9 cellular contexts compared by ENCODE assay signal in genomic region chr11:315516-315994, GRCh38. TPM values are rescaled to one million over a fixed set of nuclear protein-coding genes. Genes with fewer than 3 reads are reported as not detected.
DNase-seq lines count a peak whose midpoint lies in the region; TF ChIP-seq lines count a peak whose summit lies in the region.
"Had no signal": no experiment of that assay in that cellular context is flagged by ENCODE, and none has a peak within 500 bp of the region (broad histone marks: within the 10 kb centered on the region; RNA-seq: fewer than 3 reads in every experiment).

No MANE protein-coding gene starts in this region.

- H2AFZ ChIP-seq in neuron (ENCODE audit: low read depth, low read length): no peak overlapping the region

- H3K36me3 ChIP-seq in BJ (ENCODE audit: control insufficient read depth, insufficient read depth, low read length) (0 out of 2 replicates have a peak, but pooled peaks cover 2% of the 10 kb centered on the region), esophagus (ENCODE audit: control insufficient read depth in 2 of 2, insufficient read depth in 2 of 2, low read length in 1 of 2) (no peaks in the 10 kb centered on the region), neuron (ENCODE audit: insufficient read depth, low read length) (no peaks in the 10 kb centered on the region)

- no peak for TF ChIP-seq POLR2A in NB4 (IDR thresholded peaks at IDR 0.05; ENCODE audit: extremely low read depth, insufficient read length)

- no peak for TF ChIP-seq CTCF in BJ (IDR thresholded peaks at IDR 0.05; ENCODE audit: insufficient read depth, low read depth, low read length)
- no peak for TF ChIP-seq CTCF in NB4 (IDR thresholded peaks at IDR 0.05; ENCODE audit: low read depth, low read length)
- no peak for TF ChIP-seq CTCF in GM10266 (IDR thresholded peaks at IDR 0.05; ENCODE audit: control insufficient read depth, insufficient read depth, low read depth, missing control alignments)

- H3K27me3 ChIP-seq in BJ (ENCODE audit: control insufficient read depth, insufficient read depth, low read length) (no peaks in the 10 kb centered on the region), esophagus (ENCODE audit: control insufficient read depth in 1 of 2, insufficient read depth in 2 of 2, low read length in 2 of 2) (no peaks in the 10 kb centered on the region), neuron (ENCODE audit: insufficient read depth, low read length) (no peaks in the 10 kb centered on the region)

- 23 to 29% methylated on average over 29 to 32 of the region's 32 CpGs for WGBS in esophagus, 2 donors

- no peak for DNase-seq in BJ (ENCODE audit: low read depth)
- DNase-seq in NB4 (ENCODE audit: low read depth): no peak
- DNase-seq in NCI-H1694 treated with DMSO at 0.1 percent for 48 hours (lab: John Stamatoyannopoulos, UW): no peak
- no peak for DNase-seq in NCI-H2029 (lab: John Stamatoyannopoulos, UW)
- no peak for DNase-seq in GM10266 (ENCODE audit: extremely low spot score)
- DNase-seq in activated CD8-positive, alpha-beta memory T cell treated with anti-CD3 and anti-CD28 coated beads, Interleukin-2, amount 50 U/mL, for 4 hours: no peak

- POLR2A ChIA-PET in BJ (lab: Charles Lee): no interaction called here

- H3K9me3 ChIP-seq in esophagus (ENCODE audit: control insufficient read depth in 2 of 2, insufficient read depth in 1 of 2, low read depth in 1 of 2, low read length in 1 of 2) (no peaks in the 10 kb centered on the region), neuron (ENCODE audit: low read length) (no peaks in the 10 kb centered on the region)

- H3K4me1 ChIP-seq in esophagus (ENCODE audit: control insufficient read depth in 2 of 2, insufficient read depth in 2 of 2, low read length in 1 of 2) (peaks cover 0 to 6% of the 10 kb centered on the region in 2 donors), neuron (ENCODE audit: insufficient read depth, low read length) (peaks cover 38% of the 10 kb centered on the region)

- H3K4me3 ChIP-seq in BJ (ENCODE audit: low read depth, low read length): peak overlapping the region; percentile 47
- peak overlapping the region; percentile 73 for H3K4me3 ChIP-seq in NB4 (ENCODE audit: low read depth, low read length)
- peak overlapping the region; percentile 47 to 49 for H3K4me3 ChIP-seq in esophagus (ENCODE audit: low read depth in 1 of 2, low read length in 2 of 2)
- H3K4me3 ChIP-seq in neuron (ENCODE audit: low read length): peak overlapping the region; percentile 37

- CTCF ChIA-PET in BJ (lab: Yijun Ruan, JAX): interaction anchor here (0.7 to 2.2 kb wide), 5 partner anchors 11 to 81 kb away, joined by 3 to 12 read pairs (median 3); no protein-coding TSS in a partner anchor

- peak overlapping the region; percentile 52 to 78 for H3K27ac ChIP-seq in esophagus (ENCODE audit: low read depth in 2 of 2, low read length in 1 of 2)

RNA-seq across cellular contexts. Expression of gene IFITM1, which starts 1.7 kb away (rescaled TPM):
- polyA plus RNA-seq in BJ (2011; rRNA removed): 566 and 660 TPM in 2 replicates
- polyA minus RNA-seq in BJ (2011; rRNA and poly(A)+ RNA removed): 362 and 693 TPM in 2 replicates
- polyA plus RNA-seq in esophagus: 100 to 1,000 TPM in 1 of 2 donors, 10 to 100 TPM in 1; 48.2 to 112 TPM

RNA-seq across cellular contexts. Expression of gene IFITM3, which starts 5.1 kb away (rescaled TPM):
- polyA plus RNA-seq in BJ (2011; rRNA removed) (989 and 1,538 TPM in 2 replicates), esophagus (100 to 1,000 TPM; 243 to 450 TPM)
- 1,405 and 1,742 TPM in 2 replicates for polyA minus RNA-seq in BJ (2011; rRNA and poly(A)+ RNA removed)
- polyA plus RNA-seq: neural cell had no signal

RNA-seq across cellular contexts. Expression of gene IFITM2, which starts 7.9 kb away (rescaled TPM):
- polyA plus RNA-seq in BJ (2011; rRNA removed): 456 and 813 TPM in 2 replicates
- polyA minus RNA-seq in BJ (2011; rRNA and poly(A)+ RNA removed): 396 and 464 TPM in 2 replicates
- polyA plus RNA-seq in esophagus: 100 to 1,000 TPM in 1 of 2 donors, 10 to 100 TPM in 1; 72.3 to 165 TPM
- polyA plus RNA-seq: neural cell had no signal

RNA-seq across cellular contexts. Expression of gene IFITM5, which starts 16.2 kb away (rescaled TPM):
- polyA plus RNA-seq in BJ (2011; rRNA removed): not detected in 2 replicates
- not detected in 2 replicates for polyA minus RNA-seq in BJ (2011; rRNA and poly(A)+ RNA removed)
- not detected for polyA plus RNA-seq in esophagus
- polyA plus RNA-seq: neural cell had no signal

RNA-seq across cellular contexts. Expression of gene PGGHG, which starts 26.6 kb away (rescaled TPM):
- polyA plus RNA-seq in BJ (2011; rRNA removed): 7.4 and 13.2 TPM in 2 replicates
- 3.6 and 3.9 TPM in 2 replicates for polyA minus RNA-seq in BJ (2011; rRNA and poly(A)+ RNA removed)
- polyA plus RNA-seq in esophagus: 10 to 100 TPM; 10.3 to 38.9 TPM
